22 cellular contexts compared by ENCODE assay signal in the genomic region with DNA sequence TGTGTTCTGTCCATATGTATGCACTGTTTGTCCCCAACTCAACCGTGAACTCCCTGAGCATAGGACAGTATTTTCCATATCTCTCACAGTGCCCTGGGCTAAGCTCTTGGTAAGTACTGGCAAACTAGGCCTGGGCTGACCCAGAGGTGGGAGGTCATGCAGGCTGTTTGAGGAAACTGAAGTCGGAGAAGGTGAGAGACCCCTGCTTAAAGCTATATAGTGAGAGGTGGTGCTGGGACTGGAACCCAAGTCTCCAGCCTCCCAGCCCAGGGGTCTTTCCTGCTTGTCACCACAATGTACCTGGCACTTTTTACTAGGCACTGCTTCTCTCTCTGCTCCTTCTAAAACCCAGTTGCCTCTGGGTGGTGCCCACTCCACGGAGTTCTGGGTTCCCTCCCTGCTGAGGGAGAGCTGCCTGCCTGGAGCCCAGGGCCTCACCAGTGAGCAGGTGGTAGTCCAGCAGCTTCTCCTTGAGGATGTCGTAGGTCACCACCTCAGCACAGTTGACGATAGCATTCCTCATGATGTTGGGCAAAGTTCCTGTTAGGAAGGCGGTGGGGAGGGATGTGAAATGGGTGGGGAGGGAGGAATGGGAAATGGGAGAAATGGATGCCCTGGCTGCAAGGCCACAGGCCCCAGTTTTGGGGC. TPM values are rescaled to one million over a fixed set of nuclear protein-coding genes. Genes with fewer than 3 reads are reported as not detected.
DNase-seq lines count a peak whose midpoint lies in the region; ATAC-seq and TF ChIP-seq lines count a peak whose summit lies in the region.
"Had no signal": no experiment of that assay in that cellular context is flagged by ENCODE, and none has a peak within 500 bp of the region (broad histone marks: within the 10 kb centered on the region; RNA-seq: fewer than 3 reads in every experiment).

No MANE protein-coding gene starts in this region.

- H4K20me1 ChIP-seq in OCI-LY7 (ENCODE audit: insufficient read depth, low read length): no peaks in the 10 kb centered on the region

- H2AFZ ChIP-seq in OCI-LY7 (ENCODE audit: low read length): no peak overlapping the region

- CTCF ChIA-PET in activated CD4-positive, alpha-beta T cell treated with anti-CD3 and anti-CD28 coated beads, Interleukin-2, amount 10 ng/mL, durations not matched to agents 7 days and 5 days (lab: Charles Lee): interaction anchor here (1.4 to 2.5 kb wide), 4 partner anchors 9 to 23 kb away, joined by 3 to 12 read pairs (median 5); no protein-coding TSS in a partner anchor
- CTCF ChIA-PET in activated CD4-positive, alpha-beta memory T cell treated with anti-CD3 and anti-CD28 coated beads for 36 hours (lab: Charles Lee): interaction anchor here (1.5 kb wide), 1 partner anchor 9 kb away, joined by 3 read pairs; no protein-coding TSS in a partner anchor
- CTCF ChIA-PET in OCI-LY7 (lab: Charles Lee; ENCODE audit: unreplicated experiment): interaction anchor here (1.0 kb wide), 1 partner anchor 17 kb away, joined by 3 read pairs; no protein-coding TSS in a partner anchor

- peaks cover 2% of the 10 kb centered on the region for H3K9me3 Mint-ChIP-seq in activated CD4-positive, alpha-beta T cell treated with anti-CD3 and anti-CD28 coated beads, Interleukin-2, amount 10 ng/mL, durations not matched to agents 7 days and 5 days
- H3K9me3 Mint-ChIP-seq in activated CD4-positive, alpha-beta memory T cell treated with anti-CD3 and anti-CD28 coated beads for 36 hours: no peaks in the 10 kb centered on the region
- H3K9me3 Mint-ChIP-seq: dendritic cell treated with granulocyte-macrophage colony-stimulating factor and Interleukin-4, amounts not matched to agents 40 ng/mL and 50 ng/mL, for 4 days; H9 had no signal

- H3K27ac Mint-ChIP-seq in activated CD4-positive, alpha-beta T cell treated with anti-CD3 and anti-CD28 coated beads, Interleukin-2, amount 10 ng/mL, durations not matched to agents 7 days and 5 days: peak overlapping the region; percentile 89
- peak overlapping the region; percentile 91 for H3K27ac Mint-ChIP-seq in activated CD4-positive, alpha-beta memory T cell treated with anti-CD3 and anti-CD28 coated beads for 36 hours
- H3K27ac Mint-ChIP-seq: dendritic cell treated with granulocyte-macrophage colony-stimulating factor and Interleukin-4, amounts not matched to agents 40 ng/mL and 50 ng/mL, for 4 days; H9 had no signal

- H3K36me3 ChIP-seq in gastrocnemius medialis: peaks cover 3 to 62% of the 10 kb centered on the region in 2 donors
- no peaks in the 10 kb centered on the region for H3K36me3 ChIP-seq in OCI-LY7 (ENCODE audit: insufficient read depth, low read length)

- H3K79me2 ChIP-seq in OCI-LY7 (ENCODE audit: insufficient read depth, low read depth, low read length): no peaks in the 10 kb centered on the region

- peaks cover 60% of the 10 kb centered on the region for H3K4me1 Mint-ChIP-seq in activated CD4-positive, alpha-beta T cell treated with anti-CD3 and anti-CD28 coated beads, Interleukin-2, amount 10 ng/mL, durations not matched to agents 7 days and 5 days
- H3K4me1 Mint-ChIP-seq in activated CD4-positive, alpha-beta memory T cell treated with anti-CD3 and anti-CD28 coated beads for 36 hours (ENCODE audit: low read depth): peaks cover 68% of the 10 kb centered on the region

- TF ChIP-seq CTCF in coronary artery (IDR thresholded peaks at IDR 0.05) (no peak), gastrocnemius medialis (IDR thresholded peaks at IDR 0.05 in 4 of 5, conservative IDR thresholded peaks at IDR 0.05 in 1 of 5) (no peak), OCI-LY7 (conservative IDR thresholded peaks at IDR 0.05; ENCODE audit: low read length) (no peak)

- no peaks in the 10 kb centered on the region for H3K9me2 ChIP-seq in OCI-LY7 (ENCODE audit: insufficient read depth, low read length)

- TF ChIP-seq POLR2A in gastrocnemius medialis (IDR thresholded peaks at IDR 0.05): no peak

- no peaks in the 10 kb centered on the region for H3K9me3 ChIP-seq in gastrocnemius medialis
- H3K9me3 ChIP-seq in OCI-LY7 (ENCODE audit: low read length): no peaks in the 10 kb centered on the region
- H3K9me3 ChIP-seq: heart left ventricle, left lung, SJCRH30 had no signal

- no peak overlapping the region for H3K4me3 Mint-ChIP-seq in activated CD4-positive, alpha-beta T cell treated with anti-CD3 and anti-CD28 coated beads, Interleukin-2, amount 10 ng/mL, durations not matched to agents 7 days and 5 days
- H3K4me3 Mint-ChIP-seq in activated CD4-positive, alpha-beta memory T cell treated with anti-CD3 and anti-CD28 coated beads for 36 hours: no peak overlapping the region
- H3K4me3 Mint-ChIP-seq: dendritic cell treated with granulocyte-macrophage colony-stimulating factor and Interleukin-4, amounts not matched to agents 40 ng/mL and 50 ng/mL, for 4 days; H9 had no signal

- BruUV-seq in OCI-LY7 (replicated peaks; lab: Mats Ljungman, UMichigan): no TSS peak

- H3K27me3 ChIP-seq in gastrocnemius medialis: no peaks in the 10 kb centered on the region
- H3K27me3 ChIP-seq: heart left ventricle, left lung, SJCRH30 had no signal

- intact Hi-C loops in activated CD4-positive, alpha-beta memory T cell treated with anti-CD3 and anti-CD28 coated beads for 36 hours (cut with micrococcal nuclease): no loop called here
- intact Hi-C loops in gastrocnemius medialis (cut with DNase I; ENCODE audit: low total_unique reads) (no loop called here), OCI-LY7 (cut with micrococcal nuclease; ENCODE audit: unreplicated experiment) (no loop called here)

- H3K4me2 ChIP-seq in OCI-LY7 (ENCODE audit: low read length): no peak overlapping the region
- H3K4me2 ChIP-seq: KMS-11, smooth muscle cell had no signal

- no peak for DNase-seq in activated CD4-positive, alpha-beta T cell treated with anti-CD3 and anti-CD28 coated beads, Interleukin-2, amount 10 ng/mL, durations not matched to agents 7 days and 5 days
- DNase-seq in activated CD4-positive, alpha-beta T cell treated with anti-CD3 and anti-CD28 coated beads for 4 hours: no peak
- no peak for DNase-seq in activated CD4-positive, alpha-beta memory T cell treated with anti-CD3 and anti-CD28 coated beads for 36 hours
- peak; percentile 54 for DNase-seq in coronary artery (ENCODE audit: low spot score)
- no peak for DNase-seq in gastrocnemius medialis
- DNase-seq in anterior cingulate cortex (lab: John Stamatoyannopoulos, UW): no peak
- DNase-seq in OCI-LY7 (ENCODE audit: low spot score): no peak
- DNase-seq: activated CD4-positive, CD25-positive, alpha-beta regulatory T cell; H9; heart left ventricle; left lung; MV-4-11; NCI-H1930; NCI-H345; SJCRH30; stimulated activated CD4-positive, alpha-beta T cell treated with anti-CD3 and anti-CD28 coated beads, Interleukin-4, amount 100 ng/mL, for 24 hours; T-helper 9 cell had no signal

- POLR2A ChIA-PET in activated CD4-positive, alpha-beta T cell treated with anti-CD3 and anti-CD28 coated beads, Interleukin-2, amount 10 ng/mL, durations not matched to agents 7 days and 5 days (lab: Charles Lee): interaction anchor here (0.6 kb wide), 1 partner anchor 11 kb away, joined by 4 read pairs; no protein-coding TSS in a partner anchor
- POLR2A ChIA-PET in activated CD4-positive, alpha-beta memory T cell treated with anti-CD3 and anti-CD28 coated beads for 36 hours (lab: Charles Lee): interaction anchor here (1.7 kb wide), 3 partner anchors 9 to 24 kb away, joined by 6 to 13 read pairs (median 12); partner anchors contain the start of gene UCP2
- POLR2A ChIA-PET in OCI-LY7 (lab: Charles Lee): no interaction called here

- H3K27me3 Mint-ChIP-seq in activated CD4-positive, alpha-beta T cell treated with anti-CD3 and anti-CD28 coated beads, Interleukin-2, amount 10 ng/mL, durations not matched to agents 7 days and 5 days: no peaks in the 10 kb centered on the region
- H3K27me3 Mint-ChIP-seq in activated CD4-positive, alpha-beta memory T cell treated with anti-CD3 and anti-CD28 coated beads for 36 hours: no peaks in the 10 kb centered on the region
- H3K27me3 Mint-ChIP-seq: dendritic cell treated with granulocyte-macrophage colony-stimulating factor and Interleukin-4, amounts not matched to agents 40 ng/mL and 50 ng/mL, for 4 days had no signal

- H3K27ac ChIP-seq in coronary artery (no peak overlapping the region), gastrocnemius medialis (peak overlapping the region; percentile 96 to 99 (median 98)), OCI-LY7 (ENCODE audit: low read depth, low read length, poor library complexity, severe bottlenecking) (no peak overlapping the region)
- H3K27ac ChIP-seq: KMS-11, left lung, SJCRH30 had no signal

- peaks cover 35% of the 10 kb centered on the region for H3K36me3 Mint-ChIP-seq in activated CD4-positive, alpha-beta T cell treated with anti-CD3 and anti-CD28 coated beads, Interleukin-2, amount 10 ng/mL, durations not matched to agents 7 days and 5 days (ENCODE audit: low read depth)
- H3K36me3 Mint-ChIP-seq in activated CD4-positive, alpha-beta memory T cell treated with anti-CD3 and anti-CD28 coated beads for 36 hours: peaks cover 15% of the 10 kb centered on the region

- H3K4me1 ChIP-seq in gastrocnemius medialis (peaks cover 31 to 43% of the 10 kb centered on the region in 2 donors), OCI-LY7 (ENCODE audit: insufficient read depth, low read length, poor library complexity, severe bottlenecking) (peaks cover 33% of the 10 kb centered on the region)
- H3K4me1 ChIP-seq: left lung had no signal

- no peak overlapping the region for H3K4me3 ChIP-seq in coronary artery
- peak overlapping the region in 1 of 4 donors; percentile 89 for H3K4me3 ChIP-seq in gastrocnemius medialis
- no peak overlapping the region for H3K4me3 ChIP-seq in OCI-LY7 (ENCODE audit: low read depth, low read length, poor library complexity, severe bottlenecking)
- H3K4me3 ChIP-seq: heart left ventricle, left lung, SJCRH30, smooth muscle cell had no signal

- in situ Hi-C loops in gastrocnemius medialis (cut with MboI; ENCODE audit: low sequenced_read_pairs in 4 of 4): no loop called here

- ATAC-seq in gastrocnemius medialis: no peak
- no peak for ATAC-seq in HG03196 (IDR thresholded peaks at IDR 0.05; ENCODE audit: unreplicated experiment)
- ATAC-seq: heart left ventricle, left lung had no signal

RNA-seq across cellular contexts. Expression of gene UCP3, which starts 4.7 kb away (rescaled TPM):
- total RNA-seq in activated CD4-positive, alpha-beta T cell treated with anti-CD3 and anti-CD28 coated beads, Interleukin-2, amount 10 ng/mL, durations not matched to agents 7 days and 5 days: 1 to 10 TPM; 2.5 to 3.2 TPM
- total RNA-seq in activated CD4-positive, alpha-beta memory T cell treated with anti-CD3 and anti-CD28 coated beads for 36 hours: 1 to 10 TPM; 1.4 to 2.0 TPM
- total RNA-seq in gastrocnemius medialis: 100 to 1,000 TPM; 489 to 938 (median 679) TPM
- total RNA-seq in OCI-LY7 (2014; rRNA removed; shearing (Covaris generic)): 1.5 and 3.2 TPM in 2 replicates
- 1.8 and 2.4 TPM in 2 replicates for total RNA-seq in OCI-LY7 (2022)

RNA-seq across cellular contexts. Expression of gene UCP2, which starts 21.5 kb away (rescaled TPM):
- 100 to 1,000 TPM; 326 to 344 TPM for total RNA-seq in activated CD4-positive, alpha-beta T cell treated with anti-CD3 and anti-CD28 coated beads, Interleukin-2, amount 10 ng/mL, durations not matched to agents 7 days and 5 days
- 100 to 1,000 TPM; 461 to 471 TPM for total RNA-seq in activated CD4-positive, alpha-beta memory T cell treated with anti-CD3 and anti-CD28 coated beads for 36 hours
- 100 to 1,000 TPM in 1 of 4 donors, 10 to 100 TPM in 3; 16.8 to 284 (median 56.7) TPM for total RNA-seq in gastrocnemius medialis
- 82.7 and 145 TPM in 2 replicates for total RNA-seq in OCI-LY7 (2014; rRNA removed; shearing (Covaris generic))
- 358 and 389 TPM in 2 replicates for total RNA-seq in OCI-LY7 (2022)

RNA-seq across cellular contexts. Expression of gene DNAJB13, which starts 53.3 kb away (rescaled TPM):
- total RNA-seq in activated CD4-positive, alpha-beta T cell treated with anti-CD3 and anti-CD28 coated beads, Interleukin-2, amount 10 ng/mL, durations not matched to agents 7 days and 5 days: under 1 TPM; 0.15 to 0.31 TPM
- total RNA-seq in activated CD4-positive, alpha-beta memory T cell treated with anti-CD3 and anti-CD28 coated beads for 36 hours: under 1 TPM in 1 of 2 experiments, not detected in 1; 0.19 TPM
- not detected for total RNA-seq in gastrocnemius medialis
- total RNA-seq in OCI-LY7 (2014; rRNA removed; shearing (Covaris generic)): not detected in 2 replicates
- total RNA-seq in OCI-LY7 (2022): 0.29 and 0.81 TPM in 2 replicates
- total RNA-seq: H9, heart left ventricle, SJCRH30, smooth muscle cell, subcutaneous adipose tissue had no signal

Comparison
In these comparisons a context has a peak if more than half of its experiments do, and no peak if none do; other contexts are left out.
1. H3K27ac ChIP-seq: peak in gastrocnemius medialis (4 of 4); none in coronary artery (0 of 2) and OCI-LY7 (single experiment).
2. RNA of gene UCP3, which starts 4.7 kb away (total RNA-seq): 489 to 938 TPM in gastrocnemius medialis; 2.5 to 3.2 TPM in activated CD4-positive, alpha-beta T cell treated with anti-CD3 and anti-CD28 coated beads, Interleukin-2, amount 10 ng/mL, durations not matched to agents 7 days and 5 days, 1.5 to 3.2 TPM in OCI-LY7 and 1.4 to 2.0 TPM in activated CD4-positive, alpha-beta memory T cell treated with anti-CD3 and anti-CD28 coated beads for 36 hours; every median in the first group is over 100 times any median in the second.